In genomic region chr11:70247042-70247709, GRCh38 we compare ENCODE assay signal across 20 cellular contexts. TPM values are rescaled to one million over a fixed set of nuclear protein-coding genes. Genes with fewer than 3 reads are reported as not detected.
DNase-seq lines count a peak whose midpoint lies in the region; ATAC-seq and TF ChIP-seq lines count a peak whose summit lies in the region.
"Had no signal": no experiment of that assay in that cellular context is flagged by ENCODE, and none has a peak within 500 bp of the region (broad histone marks: within the 10 kb centered on the region; RNA-seq: fewer than 3 reads in every experiment).

No MANE protein-coding gene starts in this region.

- H3K56ac ChIP-seq in mesendoderm (ENCODE audit: low read length) = no peak overlapping the region

- peaks cover 19% of the 10 kb centered on the region for H3K36me3 Mint-ChIP-seq in Caco-2 (ENCODE audit: insufficient read depth, unreplicated experiment)
- no peaks in the 10 kb centered on the region for H3K36me3 Mint-ChIP-seq in WTC11

- POLR2A ChIA-PET in Caco-2 (lab: Charles Lee) = no interaction called here
- POLR2A ChIA-PET in WTC11 (lab: Charles Lee) = no interaction called here

- WGBS in mesendoderm (ENCODE audit: extremely low coverage, insufficient coverage, low lambda C conversion rate) = no CpG with 5 or more reads among the region's 8 CpGs

- H2AK5ac ChIP-seq in mesendoderm (ENCODE audit: low read length) = no peak overlapping the region

- H3K27me3 ChIP-seq in Caco-2 (replicated peaks; ENCODE audit: control insufficient read depth, insufficient read depth, low read length) = no peaks in the 10 kb centered on the region
- no peaks in the 10 kb centered on the region for H3K27me3 ChIP-seq in HL-60 (ENCODE audit: insufficient read depth, poor library complexity, severe bottlenecking)
- H3K27me3 ChIP-seq in mesendoderm (ENCODE audit: insufficient read depth, low read length, poor library complexity) = no peaks in the 10 kb centered on the region
- H3K27me3 ChIP-seq: colonic mucosa, gastrocnemius medialis had no signal

- H3K4me1 Mint-ChIP-seq in Caco-2 (ENCODE audit: low read depth, unreplicated experiment) = peaks cover 42% of the 10 kb centered on the region
- H3K4me1 Mint-ChIP-seq in WTC11 = peaks cover 7% of the 10 kb centered on the region

- no peak overlapping the region for H3K4me3 ChIP-seq in Caco-2 (ENCODE audit: low read depth, low read length)
- no peak overlapping the region for H3K4me3 ChIP-seq in HL-60 (replicated peaks; ENCODE audit: insufficient read depth, low read length)
- no peak overlapping the region for H3K4me3 ChIP-seq in mesendoderm (ENCODE audit: low read length)
- H3K4me3 ChIP-seq: colonic mucosa, esophagus muscularis mucosa, gastrocnemius medialis had no signal

- ATAC-seq in GM19397 (IDR thresholded peaks at IDR 0.05; ENCODE audit: unreplicated experiment) (no peak), WTC11 (no peak), HG02884 (IDR thresholded peaks at IDR 0.05; ENCODE audit: unreplicated experiment) (no peak)
- ATAC-seq: activated CD4-positive, CD25-positive, alpha-beta regulatory T cell treated with anti-CD3 and anti-CD28 coated beads, Interleukin-2, amount 50 U/mL, for 24 hours; effector memory CD8-positive, alpha-beta T cell; stimulated activated naive CD8-positive, alpha-beta T cell treated with anti-CD3 and anti-CD28 coated beads, Interleukin-15, Interleukin-2, amounts not matched to agents 100 U/mL and 50 U/mL, for 24 hours had no signal

- 0 out of 2 replicates have a peak, but pooled peaks cover 4% of the 10 kb centered on the region for H3K9me3 ChIP-seq in Caco-2
- H3K9me3 ChIP-seq: colonic mucosa, esophagus muscularis mucosa, gastrocnemius medialis had no signal

- H3K27ac Mint-ChIP-seq in Caco-2 (ENCODE audit: unreplicated experiment) = peak overlapping the region; percentile 30
- H3K27ac Mint-ChIP-seq in WTC11 = no peak overlapping the region
- H3K27ac Mint-ChIP-seq: activated T-helper 1 cell treated with anti-CD3 and anti-CD28 coated beads, Interleukin-12 subunit alpha, Interleukin-12 subunit beta, Interleukin-2, Interleukin-4 antibody, amounts not matched to agents 30 ng/mL and 10 ng/mL and 1 ng/mL, durations not matched to agents 14 hours and 24 hours and 36 hours; effector memory CD8-positive, alpha-beta T cell had no signal

- H3K27ac ChIP-seq in HL-60 (replicated peaks) = no peak overlapping the region
- peak overlapping the region; percentile 42; the same call in 1 of the 2 replicates for H3K27ac ChIP-seq in VCaP
- no peak overlapping the region for H3K27ac ChIP-seq in mesendoderm (ENCODE audit: low read depth, low read length)
- H3K27ac ChIP-seq: colonic mucosa, esophagus muscularis mucosa, gastrocnemius medialis had no signal

- no peak for TF ChIP-seq CTCF in Caco-2 (IDR thresholded peaks at IDR 0.05; ENCODE audit: insufficient read depth in 1 of 2, low read depth in 1 of 2, low read length in 1 of 2, severe bottlenecking in 1 of 2, unreplicated experiment in 1 of 2)
- no peak for TF ChIP-seq CTCF in HL-60 (IDR thresholded peaks at IDR 0.05; ENCODE audit: insufficient read depth, low read length)
- no peak for TF ChIP-seq CTCF in VCaP (conservative IDR thresholded peaks at IDR 0.05)
- TF ChIP-seq CTCF in WTC11 (IDR thresholded peaks at IDR 0.05) = no peak

- intact Hi-C loops in Caco-2 (cut with micrococcal nuclease; ENCODE audit: unreplicated experiment) = no loop called here

- H3K36me3 ChIP-seq in Caco-2 (ENCODE audit: control insufficient read depth, insufficient read depth, low read length) (no peaks in the 10 kb centered on the region), mesendoderm (ENCODE audit: control insufficient read depth, insufficient read depth, low read length) (no peaks in the 10 kb centered on the region)
- H3K36me3 ChIP-seq: colonic mucosa, esophagus muscularis mucosa, gastrocnemius medialis had no signal

- no TSS peak for BruUV-seq in Caco-2 (replicated peaks; lab: Mats Ljungman, UMichigan)

- no peaks in the 10 kb centered on the region for H3K79me1 ChIP-seq in mesendoderm (ENCODE audit: low read length)

- H3K9me3 Mint-ChIP-seq in Caco-2 (ENCODE audit: unreplicated experiment) (peaks cover 9% of the 10 kb centered on the region), WTC11 (peaks cover 3% of the 10 kb centered on the region; the same call in 1 of the 2 replicates)
- H3K9me3 Mint-ChIP-seq: effector memory CD8-positive, alpha-beta T cell had no signal

- H3K4me3 Mint-ChIP-seq in Caco-2 (ENCODE audit: unreplicated experiment) (no peak overlapping the region), WTC11 (no peak overlapping the region)
- H3K4me3 Mint-ChIP-seq: activated T-helper 1 cell treated with anti-CD3 and anti-CD28 coated beads, Interleukin-12 subunit alpha, Interleukin-12 subunit beta, Interleukin-2, Interleukin-4 antibody, amounts not matched to agents 30 ng/mL and 10 ng/mL and 1 ng/mL, durations not matched to agents 14 hours and 24 hours and 36 hours; effector memory CD8-positive, alpha-beta T cell had no signal

- no peak overlapping the region for H3K4me2 ChIP-seq in mesendoderm (ENCODE audit: low read length)

- H3K18ac ChIP-seq in mesendoderm (ENCODE audit: low read length) = no peak overlapping the region

- CTCF ChIA-PET in Caco-2 (lab: Charles Lee) (no interaction called here), WTC11 (lab: Charles Lee) (interaction anchor here (0.5 kb wide), 1 partner anchor 17 kb away, joined by 3 read pairs; no protein-coding TSS in a partner anchor)

- peaks cover 45% of the 10 kb centered on the region for H3K4me1 ChIP-seq in Caco-2
- H3K4me1 ChIP-seq in mesendoderm (ENCODE audit: control insufficient read depth, low read depth, low read length) = no peaks in the 10 kb centered on the region
- H3K4me1 ChIP-seq: colonic mucosa, gastrocnemius medialis had no signal

- no peak overlapping the region for H3K4ac ChIP-seq in mesendoderm (ENCODE audit: low read depth, low read length)

- no peak overlapping the region for H2BK120ac ChIP-seq in mesendoderm (ENCODE audit: low read depth, low read length)

- no peaks in the 10 kb centered on the region for H3K79me2 ChIP-seq in mesendoderm (ENCODE audit: control insufficient read depth, insufficient read depth, low read length)

- H4K8ac ChIP-seq in mesendoderm (ENCODE audit: low read depth, low read length) = no peak overlapping the region

- no peak overlapping the region for H3K9ac ChIP-seq in mesendoderm (ENCODE audit: low read length)

- DNase-seq in Caco-2 = no peak
- peak; percentile 35 to 38 for DNase-seq in HL-60 (ENCODE audit: low read depth in 1 of 2, low spot score in 1 of 2)
- peak; percentile 67 for DNase-seq in kidney tubule cell (ENCODE audit: low spot score)
- no peak for DNase-seq in WTC11 (ENCODE audit: low spot score)
- no peak for DNase-seq in mesendoderm
- DNase-seq: colonic mucosa; DMS79; effector memory CD8-positive, alpha-beta T cell; islet precursor cell; MM.1S; NCI-H1694 treated with DMSO at 0.1 percent for 48 hours; stimulated activated CD4-positive, alpha-beta T cell treated with anti-CD3 and anti-CD28 coated beads, Interleukin-2, amount 100 ng/mL, for 48 hours; stimulated activated naive CD8-positive, alpha-beta T cell treated with anti-CD3 and anti-CD28 coated beads, Interleukin-15, Interleukin-2, amounts not matched to agents 100 U/mL and 50 U/mL, for 24 hours had no signal

- H2BK5ac ChIP-seq in mesendoderm (ENCODE audit: low read length) = no peak overlapping the region

- no peak overlapping the region for H4K5ac ChIP-seq in mesendoderm (ENCODE audit: low read length)

- H3K27me3 Mint-ChIP-seq in Caco-2 (ENCODE audit: insufficient read depth, unreplicated experiment) (no peaks in the 10 kb centered on the region), WTC11 (ENCODE audit: low read depth) (no peaks in the 10 kb centered on the region; the same call in 1 of the 2 replicates)

- H2BK15ac ChIP-seq in mesendoderm (replicated peaks; ENCODE audit: low read depth) = no peak overlapping the region

- H3K23ac ChIP-seq in mesendoderm (ENCODE audit: low read length) = no peak overlapping the region

TF ChIP-seq in WTC11, 78 proteins besides CTCF, POLR2A, EP300 and RAD21 (continues in another document):
- TF ChIP-seq NFATC4 (CRISPR knock-in tag; IDR thresholded peaks at IDR 0.05) = no peak
- no peak for TF ChIP-seq CBFB (CRISPR knock-in tag; IDR thresholded peaks at IDR 0.05; ENCODE audit: low read depth)
- no peak for TF ChIP-seq ZMAT4 (CRISPR knock-in tag; IDR thresholded peaks at IDR 0.05)
- no peak for TF ChIP-seq MXD4 (CRISPR knock-in tag; IDR thresholded peaks at IDR 0.05; ENCODE audit: borderline replicate concordance)
- TF ChIP-seq NR1H2 (CRISPR knock-in tag; IDR thresholded peaks at IDR 0.05) = no peak
- no peak for TF ChIP-seq E2F4 (CRISPR knock-in tag; IDR thresholded peaks at IDR 0.05; ENCODE audit: borderline replicate concordance, low read depth)
- TF ChIP-seq RELA (CRISPR knock-in tag; IDR thresholded peaks at IDR 0.05; ENCODE audit: borderline replicate concordance) = no peak
- TF ChIP-seq ZBTB21 (CRISPR knock-in tag; IDR thresholded peaks at IDR 0.05; ENCODE audit: borderline replicate concordance) = no peak
- no peak for TF ChIP-seq CREM (CRISPR knock-in tag; IDR thresholded peaks at IDR 0.05)
- TF ChIP-seq ZNF671 (CRISPR knock-in tag; IDR thresholded peaks at IDR 0.05) = no peak

RNA-seq across cellular contexts. Expression of gene PPFIA1, which starts 23.3 kb away (rescaled TPM):
- total RNA-seq in Caco-2 (2022) (148 TPM in 2 replicates), WTC11 (2021) (62.2 to 75.1 TPM (median 64.1 TPM) in 3 replicates)
- polyA plus RNA-seq in mesendoderm (2013, experiment 1 of 2) = 43.8 TPM
- 45.8 TPM for polyA plus RNA-seq in mesendoderm (2013, experiment 2 of 2)

RNA-seq across cellular contexts. Expression of gene FADD, which starts 44.1 kb away (rescaled TPM):
- 45.8 and 51.3 TPM in 2 replicates for total RNA-seq in Caco-2 (2022)
- total RNA-seq in WTC11 (2021) = 49.0 to 58.6 TPM (median 53.9 TPM) in 3 replicates
- 40.9 TPM for polyA plus RNA-seq in mesendoderm (2013, experiment 1 of 2)
- 40.4 TPM for polyA plus RNA-seq in mesendoderm (2013, experiment 2 of 2)

Comparison
In these comparisons a context has a peak if more than half of its experiments do, and no peak if none do; other contexts are left out.
1. DNase-seq: peak in HL-60 (2 of 2) and kidney tubule cell (single experiment); none in Caco-2 (0 of 2), WTC11 (single experiment) and mesendoderm (single experiment).